13 cellular contexts compared by ENCODE assay signal in the genomic region with DNA sequence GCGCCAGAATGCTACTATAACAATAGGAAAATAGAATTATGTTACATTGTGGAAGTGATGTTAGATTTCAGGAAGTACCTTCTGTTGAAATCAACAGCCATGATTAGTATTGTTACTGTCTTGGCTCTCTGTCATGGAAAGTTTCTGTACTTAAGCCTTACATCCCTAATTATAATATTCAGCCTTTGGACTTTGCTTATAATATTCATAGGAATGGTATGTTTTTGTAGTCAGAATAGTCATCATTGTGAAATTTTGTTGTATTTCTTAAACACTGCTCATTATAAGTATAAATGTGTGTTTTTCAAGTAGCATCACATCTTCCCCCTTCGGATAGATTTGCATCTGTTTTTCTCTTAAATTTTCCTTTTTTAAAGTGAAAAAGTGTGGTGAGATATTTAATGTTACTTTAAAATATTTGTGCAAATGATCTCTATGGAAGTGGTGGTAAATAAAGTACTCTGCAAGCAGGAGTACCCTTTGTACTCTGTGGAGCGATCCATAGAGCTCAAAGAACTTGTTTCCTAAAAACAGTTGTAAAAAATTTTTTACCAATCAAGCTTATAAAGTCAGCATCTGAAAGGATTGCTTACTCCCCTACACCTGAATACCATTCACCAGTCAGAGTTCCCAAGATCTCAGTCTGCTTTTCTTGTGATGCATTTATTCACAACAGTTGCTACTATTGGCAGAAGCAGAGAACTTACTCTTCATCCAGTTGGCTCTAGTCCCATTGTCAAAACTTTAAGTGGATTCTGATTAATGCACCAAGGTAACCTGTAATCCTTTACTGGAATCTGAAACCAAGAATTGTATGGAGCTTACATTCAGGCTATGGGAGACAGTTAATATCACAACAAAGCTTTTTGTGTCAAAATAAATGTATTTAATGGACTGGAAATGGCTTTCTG.
A peak's percentile ranks its signal among the peaks of the same experiment; 100 is the strongest.
DNase-seq lines count a peak whose midpoint lies in the region; ATAC-seq, FAIRE-seq and TF ChIP-seq lines count a peak whose summit lies in the region.
"Had no signal": no experiment of that assay in that cellular context is flagged by ENCODE, and none has a peak within 500 bp of the region (broad histone marks: within the 10 kb centered on the region; RNA-seq: fewer than 3 reads in every experiment).

No MANE protein-coding gene starts in this region.

- TF ChIP-seq RAD21 in HepG2 (CRISPR knock-in tag; IDR thresholded peaks at IDR 0.05) = no peak

- FAIRE-seq in bronchial epithelial cell (lab: Jason Lieb, UNC) (no peak), HepG2 (lab: Jason Lieb, UNC) (no peak)

- H3K4me3 ChIP-seq in BJ (ENCODE audit: low read depth, low read length) (no peak overlapping the region), bronchial epithelial cell (ENCODE audit: low read depth, low read length) (no peak overlapping the region), HepG2 (replicated peaks in 1 of 3; ENCODE audit: insufficient read depth in 1 of 3, low read depth in 2 of 3, low read length in 3 of 3) (no peak overlapping the region), colonic mucosa (no peak overlapping the region)
- H3K4me3 ChIP-seq: SJCRH30 had no signal

- no TSS peak for BruUV-seq in HepG2 (replicated peaks; lab: Mats Ljungman, UMichigan)

- no peak overlapping the region; the same call in 1 of the 2 replicates for H3K4me2 ChIP-seq in HepG2 (ENCODE audit: low read depth, low read length)
- H3K4me2 ChIP-seq: KMS-11 had no signal

- H3K36me3 ChIP-seq in BJ (ENCODE audit: control insufficient read depth, insufficient read depth, low read length) (no peaks in the 10 kb centered on the region), bronchial epithelial cell (ENCODE audit: control insufficient read depth, insufficient read depth, low read length) (peaks cover 1% of the 10 kb centered on the region), HepG2 (replicated peaks in 1 of 2; ENCODE audit: control insufficient read depth in 1 of 2, insufficient read depth in 2 of 2, low read length in 2 of 2) (peaks cover 0 to 1% of the 10 kb centered on the region in 2 experiments; a peak in 3 of 5 replicates), colonic mucosa (no peaks in the 10 kb centered on the region)

- 79% methylated on average over 3 of the region's 3 CpGs for WGBS in HepG2 (ENCODE audit: low lambda C conversion rate)

- no peaks in the 10 kb centered on the region for H4K20me1 ChIP-seq in HepG2 (ENCODE audit: insufficient read depth, low read length)

- TF ChIP-seq CTCF in BJ (IDR thresholded peaks at IDR 0.05; ENCODE audit: insufficient read depth, low read depth, low read length) (no peak), bronchial epithelial cell (IDR thresholded peaks at IDR 0.05; ENCODE audit: insufficient read depth, low read length, severe bottlenecking) (no peak), HepG2 (CRISPR knock-in tag; IDR thresholded peaks at IDR 0.05) (no peak), colonic mucosa (IDR thresholded peaks at IDR 0.05) (no peak)

- CTCF ChIA-PET in BJ (lab: Yijun Ruan, JAX) = no interaction called here
- CTCF ChIA-PET in HepG2 (lab: Yijun Ruan, JAX; ENCODE audit: low intra/inter-chr PET ratio, low total read pairs) = no interaction called here

- TF ChIP-seq POLR2A in HepG2 (IDR thresholded peaks at IDR 0.05; ENCODE audit: insufficient read depth in 1 of 2, low read depth in 2 of 2, low read length in 2 of 2) = no peak

- H3K27me3 ChIP-seq in BJ (ENCODE audit: control insufficient read depth, insufficient read depth, low read length) (no peaks in the 10 kb centered on the region), bronchial epithelial cell (ENCODE audit: control insufficient read depth, insufficient read depth, low read length) (no peaks in the 10 kb centered on the region), HepG2 (ENCODE audit: control insufficient read depth in 1 of 2, insufficient read depth in 2 of 2, low read length in 2 of 2) (no peaks in the 10 kb centered on the region), colonic mucosa (no peaks in the 10 kb centered on the region)
- H3K27me3 ChIP-seq: SJCRH30 had no signal

- H3K79me2 ChIP-seq in HepG2 (ENCODE audit: insufficient read depth, low read length) = no peaks in the 10 kb centered on the region

- DNase-seq in BJ (ENCODE audit: low read depth) (peak; percentile 43), LoVo (ENCODE audit: low spot score) (peak; percentile 15), bronchial epithelial cell (ENCODE audit: low read depth) (peak; percentile 82), HepG2 (ENCODE audit: low spot score) (peak; percentile 55), HuH-7.5 (ENCODE audit: low spot score) (no peak), colonic mucosa (no peak), NCI-H187 treated with DMSO at 0.1 percent for 48 hours (lab: John Stamatoyannopoulos, UW) (no peak), DMS153 treated with DMSO at 0.1 percent for 48 hours (lab: John Stamatoyannopoulos, UW; ENCODE audit: unreplicated experiment) (no peak)
- DNase-seq: amygdala, right cardiac atrium had no signal

- H3K4me1 ChIP-seq in HepG2 (ENCODE audit: insufficient read depth, low read length) (peaks cover 30% of the 10 kb centered on the region), colonic mucosa (no peaks in the 10 kb centered on the region)

- H3K27ac ChIP-seq in HepG2 (ENCODE audit: extremely low read length, insufficient read depth, low read length) (peak overlapping the region; percentile 49), colonic mucosa (no peak overlapping the region)
- H3K27ac ChIP-seq: KMS-11, SJCRH30 had no signal

- in situ Hi-C loops in HepG2 (cut with HindIII; ENCODE audit: extremely low pct_ligation_motif_present, low pct_unique_long_range_greater_than_20kb) = no loop called here

- peak; percentile 67 for ATAC-seq in HepG2
- ATAC-seq: right cardiac atrium, WTC11 had no signal

- POLR2A ChIA-PET in BJ (lab: Charles Lee) = no interaction called here
- POLR2A ChIA-PET in HepG2 (lab: Yijun Ruan, JAX) = no interaction called here

- TF ChIP-seq EP300 in HepG2 (IDR thresholded peaks at IDR 0.05; ENCODE audit: low read depth in 2 of 2, low read length in 2 of 2) (no peak), HepG2 (CRISPR knock-in tag; IDR thresholded peaks at IDR 0.05; ENCODE audit: borderline replicate concordance) (no peak)

- H3K9ac ChIP-seq in HepG2 (ENCODE audit: insufficient read depth, low read depth, low read length) (0 out of 2 replicates have a peak overlapping the region, but pooled peaks have one; percentile 6), colonic mucosa (ENCODE audit: low read depth in 2 of 2, low read length in 2 of 2) (no peak overlapping the region)
- H3K9ac ChIP-seq: KMS-11 had no signal

- no peak overlapping the region for H2AFZ ChIP-seq in HepG2 (ENCODE audit: low read length)

- H3K9me3 ChIP-seq in HepG2 (ENCODE audit: low read length) (no peaks in the 10 kb centered on the region), colonic mucosa (no peaks in the 10 kb centered on the region)
- H3K9me3 ChIP-seq: SJCRH30 had no signal

- intact Hi-C loops in HepG2 (cut with micrococcal nuclease; ENCODE audit: unreplicated experiment) = no loop called here
- intact Hi-C loops in colonic mucosa (cut with DNase I) = no loop called here

TF ChIP-seq in HepG2, 621 proteins besides CTCF, POLR2A, EP300 and RAD21:
- TF ChIP-seq ZNF737 (CRISPR knock-in tag; IDR thresholded peaks at IDR 0.05; ENCODE audit: borderline replicate concordance) = no peak
- peak; percentile 63; the same call in 1 of the 2 replicates for TF ChIP-seq NCOR1 (IDR thresholded peaks at IDR 0.05; ENCODE audit: borderline replicate concordance, low read length)
- TF ChIP-seq, protein P1, sequence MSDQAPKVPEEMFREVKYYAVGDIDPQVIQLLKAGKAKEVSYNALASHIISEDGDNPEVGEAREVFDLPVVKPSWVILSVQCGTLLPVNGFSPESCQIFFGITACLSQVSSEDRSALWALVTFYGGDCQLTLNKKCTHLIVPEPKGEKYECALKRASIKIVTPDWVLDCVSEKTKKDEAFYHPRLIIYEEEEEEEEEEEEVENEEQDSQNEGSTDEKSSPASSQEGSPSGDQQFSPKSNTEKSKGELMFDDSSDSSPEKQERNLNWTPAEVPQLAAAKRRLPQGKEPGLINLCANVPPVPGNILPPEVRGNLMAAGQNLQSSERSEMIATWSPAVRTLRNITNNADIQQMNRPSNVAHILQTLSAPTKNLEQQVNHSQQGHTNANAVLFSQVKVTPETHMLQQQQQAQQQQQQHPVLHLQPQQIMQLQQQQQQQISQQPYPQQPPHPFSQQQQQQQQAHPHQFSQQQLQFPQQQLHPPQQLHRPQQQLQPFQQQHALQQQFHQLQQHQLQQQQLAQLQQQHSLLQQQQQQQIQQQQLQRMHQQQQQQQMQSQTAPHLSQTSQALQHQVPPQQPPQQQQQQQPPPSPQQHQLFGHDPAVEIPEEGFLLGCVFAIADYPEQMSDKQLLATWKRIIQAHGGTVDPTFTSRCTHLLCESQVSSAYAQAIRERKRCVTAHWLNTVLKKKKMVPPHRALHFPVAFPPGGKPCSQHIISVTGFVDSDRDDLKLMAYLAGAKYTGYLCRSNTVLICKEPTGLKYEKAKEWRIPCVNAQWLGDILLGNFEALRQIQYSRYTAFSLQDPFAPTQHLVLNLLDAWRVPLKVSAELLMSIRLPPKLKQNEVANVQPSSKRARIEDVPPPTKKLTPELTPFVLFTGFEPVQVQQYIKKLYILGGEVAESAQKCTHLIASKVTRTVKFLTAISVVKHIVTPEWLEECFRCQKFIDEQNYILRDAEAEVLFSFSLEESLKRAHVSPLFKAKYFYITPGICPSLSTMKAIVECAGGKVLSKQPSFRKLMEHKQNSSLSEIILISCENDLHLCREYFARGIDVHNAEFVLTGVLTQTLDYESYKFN (CRISPR knock-in tag; conservative IDR thresholded peaks at IDR 0.05) = peak; percentile 35; the same call in 1 of the 2 replicates
- TF ChIP-seq ASH2L (IDR thresholded peaks at IDR 0.05; ENCODE audit: insufficient read length, low read depth, low read length) = peak; percentile 23
- 0 out of 2 replicates have a peak, but pooled peaks have one; percentile 22 for TF ChIP-seq CREM (IDR thresholded peaks at IDR 0.05)
- no peak for TF ChIP-seq CREM (CRISPR knock-in tag; IDR thresholded peaks at IDR 0.05)
- TF ChIP-seq ZNF562 (CRISPR knock-in tag; IDR thresholded peaks at IDR 0.05; ENCODE audit: borderline replicate concordance) = no peak
- peak; percentile 54; the same call in 1 of the 2 replicates for TF ChIP-seq CEBPB (IDR thresholded peaks at IDR 0.05; ENCODE audit: borderline replicate concordance, low read depth, low read length)

Comparison
In these comparisons a context has a peak if more than half of its experiments do, and no peak if none do; other contexts are left out.
1. DNase-seq: peak in BJ (single experiment), LoVo (single experiment), bronchial epithelial cell (single experiment) and HepG2 (single experiment); none in HuH-7.5 (single experiment), colonic mucosa (single experiment), NCI-H187 treated with DMSO at 0.1 percent for 48 hours (single experiment) and DMS153 treated with DMSO at 0.1 percent for 48 hours (single experiment).